ENCODE assay signal across 10 cellular contexts in the genomic region with DNA sequence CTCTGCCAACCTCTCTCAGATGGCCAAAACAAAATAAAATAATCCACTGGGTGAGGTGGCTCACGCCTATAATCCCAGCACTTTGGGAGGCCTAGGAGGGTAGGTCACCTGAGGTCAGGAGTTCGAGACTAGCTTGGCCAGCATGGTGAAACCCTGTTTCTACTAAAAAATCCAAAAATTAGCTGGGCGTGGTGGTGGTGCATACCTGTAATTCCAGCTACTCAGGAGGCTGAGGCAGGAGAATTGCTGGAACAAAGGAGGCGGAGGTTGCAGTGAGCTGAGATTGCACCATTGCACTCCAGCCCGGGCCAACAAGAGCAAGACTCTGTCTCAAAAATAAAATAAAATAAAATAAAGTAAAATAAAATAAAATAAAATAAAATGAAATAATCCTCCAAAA. TPM values are rescaled to one million over a fixed set of nuclear protein-coding genes. Genes with fewer than 3 reads are reported as not detected.
"Had no signal": no experiment of that assay in that cellular context is flagged by ENCODE, and none has a peak within 500 bp of the region (broad histone marks: within the 10 kb centered on the region; RNA-seq: fewer than 3 reads in every experiment).

No MANE protein-coding gene starts in this region.

RNA-seq across cellular contexts. Expression of a gene that starts 2.3 kb away (rescaled TPM):
- total RNA-seq: chondrocyte, dermis blood vessel endothelial cell, dermis microvascular lymphatic vessel endothelial cell, endodermal cell, epithelial cell of proximal tubule, fibroblast of lung, fibroblast of villous mesenchyme, foreskin keratinocyte, glomerular endothelial cell had no signal
- polyA plus RNA-seq: endothelial cell of umbilical vein, fibroblast of lung, foreskin keratinocyte had no signal
